Comparison of ENCODE assay signal across 8 cellular contexts in the genomic region with DNA sequence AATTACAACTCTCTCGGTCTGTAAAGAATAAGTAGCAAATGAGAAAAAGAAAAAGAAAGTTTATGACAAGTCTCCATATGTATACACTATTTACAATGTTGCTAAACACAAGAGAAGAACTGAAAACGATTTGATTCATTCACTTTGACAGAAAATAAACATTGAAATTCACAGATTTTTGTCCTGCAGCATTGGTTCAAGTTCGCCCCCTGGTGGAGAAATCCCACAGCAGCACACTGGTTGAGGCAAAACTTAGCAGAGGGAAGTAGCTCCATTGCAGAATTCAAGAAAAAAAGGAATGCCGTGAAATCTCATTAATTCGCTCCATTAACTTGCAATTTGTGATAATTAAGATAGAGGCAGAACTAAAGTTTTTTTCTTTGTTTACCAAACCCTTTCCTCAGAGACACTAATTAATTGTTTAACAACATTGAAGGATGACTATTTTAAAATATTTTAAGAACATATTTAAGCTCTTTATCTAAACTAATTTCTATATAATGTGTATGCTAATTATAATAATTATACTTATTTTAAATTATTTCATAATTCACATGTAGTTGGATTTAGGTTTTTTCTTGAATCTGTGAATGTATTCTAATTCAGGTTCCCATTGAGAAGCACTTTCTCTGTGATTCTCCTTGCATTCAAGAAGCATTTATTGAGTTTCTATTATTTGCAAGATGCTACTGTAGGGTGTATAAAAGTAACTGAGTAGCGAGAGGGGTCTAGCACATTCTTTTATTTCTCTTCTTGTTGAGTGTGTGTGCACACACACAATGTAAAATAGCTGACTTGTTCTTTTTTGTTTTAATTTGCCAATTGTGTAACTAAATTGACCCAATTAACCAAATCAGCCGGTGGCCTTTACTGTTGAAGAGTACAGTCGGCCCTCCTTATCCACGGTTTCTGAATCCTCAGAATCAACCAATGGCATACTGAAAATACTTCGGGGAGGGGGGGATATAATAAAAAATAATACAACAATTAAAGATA.
DNase-seq lines count a peak whose midpoint lies in the region; ATAC-seq and TF ChIP-seq lines count a peak whose summit lies in the region.

No MANE protein-coding gene starts in this region.

- intact Hi-C loops in lower lobe of right lung (cut with DNase I) = no loop called here

- ATAC-seq in GM21619 (IDR thresholded peaks at IDR 0.05; ENCODE audit: unreplicated experiment) = peak; percentile 57
- peak; percentile 51 to 74 for ATAC-seq in lower lobe of right lung
- no peak for ATAC-seq in GM19452 (IDR thresholded peaks at IDR 0.05; ENCODE audit: unreplicated experiment)

- peak; percentile 17 for DNase-seq in DMS114 treated with DMSO at 0.1 percent for 48 hours (lab: John Stamatoyannopoulos, UW; ENCODE audit: unreplicated experiment)
- peak; percentile 44 for DNase-seq in NCI-H1105 treated with DMSO at 0.1 percent for 48 hours (lab: John Stamatoyannopoulos, UW)
- DNase-seq in activated CD4-positive, alpha-beta T cell treated with anti-CD3 and anti-CD28 coated beads for 48 hours = peak; percentile 77
- no peak for DNase-seq in coronary artery (ENCODE audit: low spot score)
- DNase-seq in lower lobe of right lung = peak; percentile 68
- peak; percentile 14 for DNase-seq in stimulated activated CD8-positive, alpha-beta memory T cell treated with anti-CD3 and anti-CD28 coated beads, Interleukin-12 subunit alpha, Interleukin-12 subunit beta, amount 100 ng/mL, for 4 hours (ENCODE audit: low read depth)

- H3K4me3 ChIP-seq in coronary artery = no peak overlapping the region
- no peak overlapping the region for H3K4me3 ChIP-seq in lower lobe of right lung

- H3K9me3 ChIP-seq in lower lobe of right lung = no peaks in the 10 kb centered on the region

- no peak overlapping the region for H3K27ac ChIP-seq in coronary artery
- H3K27ac ChIP-seq in lower lobe of right lung = no peak overlapping the region

- H3K27me3 ChIP-seq in lower lobe of right lung (ENCODE audit: low read depth) = no peaks in the 10 kb centered on the region

- H3K36me3 ChIP-seq in lower lobe of right lung = no peaks in the 10 kb centered on the region

- TF ChIP-seq CTCF in coronary artery (IDR thresholded peaks at IDR 0.05) (peak; percentile 80), lower lobe of right lung (IDR thresholded peaks at IDR 0.05) (peak; percentile 96)

- H3K4me1 ChIP-seq in lower lobe of right lung = peaks cover 7% of the 10 kb centered on the region
